Comparison of ENCODE assay signal across 13 cellular contexts in genomic region chr1:245500546-245500945, GRCh38.
A peak's percentile ranks its signal among the peaks of the same experiment; 100 is the strongest.
DNase-seq lines count a peak whose midpoint lies in the region; ATAC-seq and TF ChIP-seq lines count a peak whose summit lies in the region.
"Had no signal": no experiment of that assay in that cellular context is flagged by ENCODE, and none has a peak within 500 bp of the region (broad histone marks: within the 10 kb centered on the region; RNA-seq: fewer than 3 reads in every experiment).

No MANE protein-coding gene starts in this region.

- H3K79me2 ChIP-seq in PC-9 (ENCODE audit: low read depth), result no peaks in the 10 kb centered on the region

- H3K4me3 Mint-ChIP-seq in natural killer cell, result no peak overlapping the region

- H4K20me1 ChIP-seq in PC-9 (ENCODE audit: insufficient read depth), result no peaks in the 10 kb centered on the region

- H3K4me1 Mint-ChIP-seq in natural killer cell, result no peaks in the 10 kb centered on the region

- intact Hi-C loops in upper lobe of right lung (cut with DNase I) (no loop called here), PC-9 (cut with micrococcal nuclease; ENCODE audit: unreplicated experiment) (no loop called here), natural killer cell (cut with micrococcal nuclease) (no loop called here)

- BruUV-seq in PC-9 (replicated peaks; lab: Mats Ljungman, UMichigan), result no TSS peak

- peaks cover 4 to 7% of the 10 kb centered on the region in 2 donors for H3K27me3 Mint-ChIP-seq in natural killer cell (ENCODE audit: low read depth in 2 of 2)

- no peak overlapping the region for H3K27ac Mint-ChIP-seq in natural killer cell

- no peak overlapping the region for H3K4me3 ChIP-seq in upper lobe of right lung
- H3K4me3 ChIP-seq in PC-9, result no peak overlapping the region
- H3K4me3 ChIP-seq: ovary had no signal

- no peaks in the 10 kb centered on the region for H3K36me3 Mint-ChIP-seq in natural killer cell

- H3K27ac ChIP-seq in upper lobe of right lung (no peak overlapping the region), PC-9 (no peak overlapping the region)
- H3K27ac ChIP-seq: 22Rv1, ovary had no signal

- H2AFZ ChIP-seq in PC-9, result no peak overlapping the region

- H3F3A ChIP-seq in PC-9 (ENCODE audit: insufficient read depth, low read depth), result no peaks in the 10 kb centered on the region

- H3K36me3 ChIP-seq in upper lobe of right lung, result no peaks in the 10 kb centered on the region
- H3K36me3 ChIP-seq in PC-9 (ENCODE audit: low read depth), result no peaks in the 10 kb centered on the region
- H3K36me3 ChIP-seq: ovary had no signal

- CTCF ChIA-PET in PC-9 (lab: Charles Lee), result no interaction called here

- H3K4me1 ChIP-seq in upper lobe of right lung (no peaks in the 10 kb centered on the region), PC-9 (replicated peaks; ENCODE audit: insufficient read depth) (no peaks in the 10 kb centered on the region)

- no peaks in the 10 kb centered on the region for H3K9me3 Mint-ChIP-seq in natural killer cell

- H3K9me2 ChIP-seq in PC-9 (ENCODE audit: insufficient read depth), result no peaks in the 10 kb centered on the region

- POLR2A ChIA-PET in PC-9 (lab: Charles Lee; ENCODE audit: unreplicated experiment), result no interaction called here

- no peak overlapping the region for H3K4me2 ChIP-seq in PC-9

- TF ChIP-seq CTCF in upper lobe of right lung (IDR thresholded peaks at IDR 0.05) (no peak), PC-9 (conservative IDR thresholded peaks at IDR 0.05) (no peak), natural killer cell (IDR thresholded peaks at IDR 0.05) (no peak)

- H3K27me3 ChIP-seq in upper lobe of right lung (no peaks in the 10 kb centered on the region), PC-9 (ENCODE audit: insufficient read depth, low read depth) (peaks cover 83% of the 10 kb centered on the region)
- H3K27me3 ChIP-seq: ovary had no signal

- DNase-seq in SIG-M5 treated with dmso at 0.1 percent for 504 hours (lab: John Stamatoyannopoulos, UW; ENCODE audit: unreplicated experiment) (peak; percentile 77), SIG-M5 (lab: John Stamatoyannopoulos, UW) (no peak), RPMI7951 (ENCODE audit: low read depth) (peak; percentile 80), upper lobe of right lung (no peak), PC-9 (no peak), natural killer cell (no peak)
- no peak for DNase-seq in stimulated activated naive CD8-positive, alpha-beta T cell treated with anti-CD3 and anti-CD28 coated beads, Interleukin-15, Interleukin-2, amounts not matched to agents 100 U/mL and 50 U/mL, for 24 hours
- DNase-seq: activated T-cell treated with anti-CD3 and anti-CD28 coated beads, Interleukin-2, amount 50 U/mL, for 1 hour; caudate nucleus; NCI-H1105; ovary had no signal

- peak; percentile 91 for ATAC-seq in esophagus mucosa
- ATAC-seq in upper lobe of right lung, result peak; percentile 37
- ATAC-seq in natural killer cell, result no peak
- ATAC-seq in stimulated activated naive CD8-positive, alpha-beta T cell treated with anti-CD3 and anti-CD28 coated beads, Interleukin-15, Interleukin-2, amounts not matched to agents 100 U/mL and 50 U/mL, for 24 hours, result no peak

- no peaks in the 10 kb centered on the region for H3K9me3 ChIP-seq in upper lobe of right lung
- no peaks in the 10 kb centered on the region for H3K9me3 ChIP-seq in PC-9 (ENCODE audit: insufficient read depth, low read depth)
- H3K9me3 ChIP-seq: ovary had no signal

Comparison
In these comparisons a context has a peak if more than half of its experiments do, and no peak if none do; other contexts are left out.
1. DNase-seq: peak in SIG-M5 treated with dmso at 0.1 percent for 504 hours (single experiment) and RPMI7951 (single experiment); none in SIG-M5 (single experiment), upper lobe of right lung (single experiment), PC-9 (0 of 2), natural killer cell (single experiment) and stimulated activated naive CD8-positive, alpha-beta T cell treated with anti-CD3 and anti-CD28 coated beads, Interleukin-15, Interleukin-2, amounts not matched to agents 100 U/mL and 50 U/mL, for 24 hours (single experiment).
2. ATAC-seq: peak in esophagus mucosa (single experiment) and upper lobe of right lung (single experiment); none in natural killer cell (0 of 3) and stimulated activated naive CD8-positive, alpha-beta T cell treated with anti-CD3 and anti-CD28 coated beads, Interleukin-15, Interleukin-2, amounts not matched to agents 100 U/mL and 50 U/mL, for 24 hours (single experiment).